In genomic region chr9:9100070-9100469, GRCh38 we compare ENCODE assay signal across 15 cellular contexts.
A peak's percentile ranks its signal among the peaks of the same experiment; 100 is the strongest.
DNase-seq lines count a peak whose midpoint lies in the region; ATAC-seq and TF ChIP-seq lines count a peak whose summit lies in the region.
"Had no signal": no experiment of that assay in that cellular context is flagged by ENCODE, and none has a peak within 500 bp of the region (broad histone marks: within the 10 kb centered on the region; RNA-seq: fewer than 3 reads in every experiment).

No MANE protein-coding gene starts in this region.

- no peaks in the 10 kb centered on the region for H3K79me2 ChIP-seq in neural cell (replicated peaks; ENCODE audit: insufficient read depth, low read length)

- no peaks in the 10 kb centered on the region for H3K9me2 ChIP-seq in neural cell (ENCODE audit: insufficient read depth, low read length)

- peak overlapping the region; percentile 1 for H3K27ac ChIP-seq in neural cell (ENCODE audit: low read length)
- H3K27ac ChIP-seq: C4-2B had no signal

- no peaks in the 10 kb centered on the region for H3K27me3 ChIP-seq in neural cell (ENCODE audit: insufficient read depth, low read depth, low read length)

- H4K20me1 ChIP-seq in neural cell (ENCODE audit: insufficient read depth): no peaks in the 10 kb centered on the region

- TF ChIP-seq RAD21 in neural cell (conservative IDR thresholded peaks at IDR 0.05): no peak

- ATAC-seq in HG02852 (IDR thresholded peaks at IDR 0.05; ENCODE audit: unreplicated experiment) (no peak), HG03571 (IDR thresholded peaks at IDR 0.05; ENCODE audit: unreplicated experiment) (no peak)

- H2AFZ ChIP-seq in neural cell (ENCODE audit: low read depth, low read length): no peak overlapping the region

- H3K9ac ChIP-seq in neural cell (ENCODE audit: low read length): no peak overlapping the region

- no peaks in the 10 kb centered on the region for H3K36me3 ChIP-seq in neural cell (ENCODE audit: insufficient read depth, low read length)
- H3K36me3 ChIP-seq: HAP-1 had no signal

- no peak overlapping the region for H3K4me3 ChIP-seq in neural cell (ENCODE audit: low read length)
- H3K4me3 ChIP-seq: HAP-1 had no signal

- H3K9me3 ChIP-seq in neural cell (ENCODE audit: low read length): no peaks in the 10 kb centered on the region
- H3K9me3 ChIP-seq: HAP-1 had no signal

- H3K4me2 ChIP-seq in neural cell (ENCODE audit: low read length): no peak overlapping the region

- TF ChIP-seq CTCF in neural cell (IDR thresholded peaks at IDR 0.05; ENCODE audit: poor library complexity, severe bottlenecking): no peak

- DNase-seq in G401 (ENCODE audit: low spot score) (peak; percentile 95), NCI-H1694 treated with DMSO at 0.1 percent for 48 hours (lab: John Stamatoyannopoulos, UW) (peak; percentile 86), NCI-H69 (lab: John Stamatoyannopoulos, UW) (peak; percentile 85), NAMALWA (ENCODE audit: low spot score) (no peak)
- DNase-seq in activated CD4-positive, alpha-beta T cell treated with anti-CD3 and anti-CD28 coated beads for 1 hour: no peak
- DNase-seq: ACHN; CD4-positive, alpha-beta memory T cell; DMS79; EL; GDM1 had no signal

- in situ Hi-C loops in G401 (cut with HindIII; ENCODE audit: low sequenced_read_pairs): no loop called here

- TF ChIP-seq EP300 in neural cell (conservative IDR thresholded peaks at IDR 0.05; ENCODE audit: poor library complexity, severe bottlenecking): no peak

- no peaks in the 10 kb centered on the region for H3F3A ChIP-seq in neural cell (ENCODE audit: insufficient read depth, low read length, poor library complexity, severe bottlenecking)

TF ChIP-seq in neural cell, 6 proteins besides CTCF, POLR2A, EP300 and RAD21:
- TF ChIP-seq POLR2AphosphoS5 (IDR thresholded peaks at IDR 0.05): no peak
- no peak for TF ChIP-seq TAF1 (IDR thresholded peaks at IDR 0.05; ENCODE audit: low read depth)
- TF ChIP-seq MXI1 (conservative IDR thresholded peaks at IDR 0.05; ENCODE audit: poor library complexity, severe bottlenecking): no peak

Comparison
In these comparisons a context has a peak if more than half of its experiments do, and no peak if none do; other contexts are left out.
1. DNase-seq: peak in G401 (single experiment), NCI-H1694 treated with DMSO at 0.1 percent for 48 hours (single experiment) and NCI-H69 (single experiment); none in activated CD4-positive, alpha-beta T cell treated with anti-CD3 and anti-CD28 coated beads for 1 hour (single experiment) and NAMALWA (single experiment).